10 cellular contexts compared by ENCODE assay signal in the genomic region with DNA sequence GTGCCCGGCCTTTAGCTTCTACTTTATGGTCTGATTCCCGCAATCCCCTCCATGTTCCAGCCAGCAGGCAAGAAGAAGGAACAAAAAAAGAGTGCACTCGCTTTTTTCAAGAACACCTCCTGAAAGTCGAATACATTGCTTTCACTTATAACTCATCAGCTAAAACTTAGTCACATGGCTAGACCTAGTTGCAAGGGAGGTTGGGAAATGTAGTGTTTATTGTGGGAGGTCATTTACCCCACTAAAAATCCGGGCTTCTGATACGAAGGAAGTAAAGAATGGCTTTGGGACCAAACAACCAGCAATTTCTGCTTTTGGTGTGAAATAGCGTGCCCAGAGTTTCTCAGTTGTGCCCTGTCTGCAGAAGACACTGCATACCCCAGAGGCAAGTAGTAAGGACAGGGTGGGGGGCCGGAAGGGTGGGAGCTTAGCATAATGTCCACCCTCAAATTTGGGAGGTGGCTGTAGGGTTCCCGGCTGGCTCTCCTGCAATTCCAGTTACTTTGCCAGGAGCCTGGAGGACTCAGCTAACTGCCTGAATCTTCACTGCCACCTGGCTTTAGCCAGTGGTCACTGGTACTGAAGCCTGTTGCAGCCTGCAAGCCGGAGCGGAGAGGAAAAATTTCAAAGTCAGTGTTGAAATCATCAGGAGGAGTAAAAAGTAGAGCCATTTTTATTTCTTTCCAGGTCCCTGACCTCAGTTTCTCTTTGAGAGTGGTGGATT. TPM values are rescaled to one million over a fixed set of nuclear protein-coding genes. Genes with fewer than 3 reads are reported as not detected.
DNase-seq lines count a peak whose midpoint lies in the region; ATAC-seq and TF ChIP-seq lines count a peak whose summit lies in the region.
"Had no signal": no experiment of that assay in that cellular context is flagged by ENCODE, and none has a peak within 500 bp of the region (broad histone marks: within the 10 kb centered on the region; RNA-seq: fewer than 3 reads in every experiment).

No MANE protein-coding gene starts in this region.

- H3K9me3 ChIP-seq in upper lobe of right lung = no peaks in the 10 kb centered on the region

- no peaks in the 10 kb centered on the region for H3K36me3 ChIP-seq in upper lobe of right lung

- peaks cover 11% of the 10 kb centered on the region for H3K4me1 ChIP-seq in upper lobe of right lung

- intact Hi-C loops in upper lobe of right lung (cut with DNase I) = no loop called here

- H3K27me3 ChIP-seq in upper lobe of right lung = no peaks in the 10 kb centered on the region

- DNase-seq in NCI-H2196 (lab: John Stamatoyannopoulos, UW; ENCODE audit: unreplicated experiment) = peak; percentile 14
- no peak for DNase-seq in NCI-H2196 treated with DMSO at 0.1 percent for 48 hours (lab: John Stamatoyannopoulos, UW; ENCODE audit: unreplicated experiment)
- peak; percentile 75 for DNase-seq in choroid plexus epithelial cell (ENCODE audit: low read depth)
- peak; percentile 39 for DNase-seq in left kidney (ENCODE audit: low read depth, low spot score)
- peak; percentile 71 for DNase-seq in upper lobe of right lung
- DNase-seq in GM20000 (ENCODE audit: low spot score) = no peak
- DNase-seq: 8988T, activated gamma-delta T cell had no signal

- ATAC-seq in upper lobe of right lung (peak; percentile 83), HG03097 (IDR thresholded peaks at IDR 0.05; ENCODE audit: low FRiP score, unreplicated experiment) (no peak), HG02610 (IDR thresholded peaks at IDR 0.05; ENCODE audit: unreplicated experiment) (no peak)

- H3K27ac ChIP-seq in upper lobe of right lung = no peak overlapping the region

- peak; percentile 82 for TF ChIP-seq CTCF in choroid plexus epithelial cell (conservative IDR thresholded peaks at IDR 0.05; ENCODE audit: low read depth, low read length)
- peak; percentile 52 for TF ChIP-seq CTCF in upper lobe of right lung (IDR thresholded peaks at IDR 0.05)
- no peak for TF ChIP-seq CTCF in GM20000 (IDR thresholded peaks at IDR 0.05; ENCODE audit: extremely low read depth, missing control alignments)

- H3K4me3 ChIP-seq in choroid plexus epithelial cell (ENCODE audit: low read depth, low read length) (no peak overlapping the region), upper lobe of right lung (no peak overlapping the region)

RNA-seq across cellular contexts. Expression of a gene that starts 57.7 kb away (rescaled TPM):
- 113 TPM for total RNA-seq in upper lobe of right lung

Comparison
In these comparisons a context has a peak if more than half of its experiments do, and no peak if none do; other contexts are left out.
1. DNase-seq: peak in NCI-H2196 (single experiment), choroid plexus epithelial cell (single experiment), left kidney (single experiment) and upper lobe of right lung (single experiment); none in NCI-H2196 treated with DMSO at 0.1 percent for 48 hours (single experiment) and GM20000 (single experiment).